Comparison of ENCODE assay signal across 9 cellular contexts in genomic region chr22:42074153-42074750, GRCh38. TPM values are rescaled to one million over a fixed set of nuclear protein-coding genes. Genes with fewer than 3 reads are reported as not detected.
DNase-seq lines count a peak whose midpoint lies in the region; ATAC-seq and TF ChIP-seq lines count a peak whose summit lies in the region.
"Had no signal": no experiment of that assay in that cellular context is flagged by ENCODE, and none has a peak within 500 bp of the region (broad histone marks: within the 10 kb centered on the region; RNA-seq: fewer than 3 reads in every experiment).

TSS of gene PHETA2 (plus strand) at chr22:42074248. CDS start at chr22:42077294, 3,046 bp downstream.

- H3K4me3 ChIP-seq in prostate gland: peak within 1 kb of the TSS; percentile 62 to 63

- peak; percentile 23 to 45 (median 36) for DNase-seq in activated CD4-positive, CD25-positive, alpha-beta regulatory T cell (lab: John Stamatoyannopoulos, UW)
- DNase-seq in activated T-helper 9 cell treated with anti-CD3 and anti-CD28 coated beads, Interleukin-2, amount 50 U/mL, for 16 hours (ENCODE audit: low read depth): peak; percentile 54
- peak; percentile 64 for DNase-seq in germinal center (ENCODE audit: low spot score)
- no peak for DNase-seq in prostate gland (ENCODE audit: low spot score)
- no peak for DNase-seq in SIG-M5 (lab: John Stamatoyannopoulos, UW)

- H3K27me3 ChIP-seq in prostate gland (replicated peaks; ENCODE audit: insufficient read depth): no peaks in the 10 kb centered on the region

- peak within 1 kb of the TSS; percentile 84 to 88 for H3K27ac ChIP-seq in prostate gland
- H3K27ac ChIP-seq: epithelial cell of prostate had no signal

- peaks cover 16% of the 10 kb centered on the region for H3K4me1 ChIP-seq in prostate gland (replicated peaks)

- TF ChIP-seq POLR2A in prostate gland (IDR thresholded peaks at IDR 0.05): no peak

- no peaks in the 10 kb centered on the region for H3K9me3 ChIP-seq in prostate gland

- intact Hi-C loops in prostate gland (cut with DNase I): no loop called here

- under 1% methylated on average over 34 of the region's 53 CpGs for WGBS in prostate gland

- peak in 3 of 4 experiments; percentile 19 to 47 (median 46) for TF ChIP-seq CTCF in prostate gland (IDR thresholded peaks at IDR 0.05)

- H3K36me3 ChIP-seq in prostate gland: no peaks in the 10 kb centered on the region

- no peak for ATAC-seq in activated CD4-positive, CD25-positive, alpha-beta regulatory T cell treated with anti-CD3 and anti-CD28 coated beads, Interleukin-2, amount 50 U/mL, for 24 hours
- ATAC-seq in GM19324 (IDR thresholded peaks at IDR 0.05; ENCODE audit: low FRiP score, unreplicated experiment): no peak
- no peak for ATAC-seq in GM21367 (IDR thresholded peaks at IDR 0.05; ENCODE audit: unreplicated experiment)

RNA-seq across cellular contexts. Expression of gene PHETA2, which starts in this region (rescaled TPM):
- 10 to 100 TPM in 1 of 2 donors, 1 to 10 TPM in 1; 8.5 to 11.2 TPM for total RNA-seq in prostate gland

Comparison
In these comparisons a context has a peak if more than half of its experiments do, and no peak if none do; other contexts are left out.
1. DNase-seq: peak in activated CD4-positive, CD25-positive, alpha-beta regulatory T cell (4 of 4), activated T-helper 9 cell treated with anti-CD3 and anti-CD28 coated beads, Interleukin-2, amount 50 U/mL, for 16 hours (single experiment) and germinal center (single experiment); none in prostate gland (single experiment) and SIG-M5 (single experiment).